14 cellular contexts compared by ENCODE assay signal in genomic region chr6:27136978-27137814, GRCh38.
A peak's percentile ranks its signal among the peaks of the same experiment; 100 is the strongest.
DNase-seq lines count a peak whose midpoint lies in the region; ATAC-seq, FAIRE-seq and TF ChIP-seq lines count a peak whose summit lies in the region.
"Had no signal": no experiment of that assay in that cellular context is flagged by ENCODE, and none has a peak within 500 bp of the region (broad histone marks: within the 10 kb centered on the region; RNA-seq: fewer than 3 reads in every experiment).

No MANE protein-coding gene starts in this region.

- H3K79me2 ChIP-seq in HepG2 (ENCODE audit: insufficient read depth, low read length): no peaks in the 10 kb centered on the region

- H3K4me3 ChIP-seq in HepG2 (replicated peaks in 1 of 3; ENCODE audit: insufficient read depth in 1 of 3, low read depth in 2 of 3, low read length in 3 of 3) (no peak overlapping the region), right lobe of liver (no peak overlapping the region), pancreas (no peak overlapping the region)

- intact Hi-C loops in HepG2 (cut with micrococcal nuclease; ENCODE audit: unreplicated experiment) (no loop called here), right lobe of liver (cut with DNase I) (no loop called here), pancreas (cut with DNase I) (no loop called here)

- H3K9me3 Mint-ChIP-seq in activated naive CD8-positive, alpha-beta T cell (ENCODE audit: low read depth): no peaks in the 10 kb centered on the region
- H3K9me3 Mint-ChIP-seq in type B pancreatic cell: no peaks in the 10 kb centered on the region

- peaks cover 40% of the 10 kb centered on the region for H3K4me1 ChIP-seq in HepG2 (ENCODE audit: insufficient read depth, low read length)
- H3K4me1 ChIP-seq in right lobe of liver: peaks cover 0 to 12% (median 0%) of the 10 kb centered on the region in 4 donors
- no peaks in the 10 kb centered on the region for H3K4me1 ChIP-seq in pancreas

- no peak overlapping the region for H3K9ac ChIP-seq in HepG2 (ENCODE audit: insufficient read depth, low read depth, low read length)

- no peak overlapping the region for H3K4me3 Mint-ChIP-seq in activated naive CD8-positive, alpha-beta T cell
- H3K4me3 Mint-ChIP-seq in type B pancreatic cell: peak overlapping the region; percentile 60

- H3K27me3 ChIP-seq in HepG2 (ENCODE audit: control insufficient read depth in 1 of 2, insufficient read depth in 2 of 2, low read length in 2 of 2) (peaks cover 0 to 19% of the 10 kb centered on the region in 2 experiments; a peak in 4 of 5 replicates), right lobe of liver (peaks cover 0 to 3% of the 10 kb centered on the region in 2 donors), pancreas (no peaks in the 10 kb centered on the region)

- in situ Hi-C loops in HepG2 (cut with HindIII; ENCODE audit: extremely low pct_ligation_motif_present, low pct_unique_long_range_greater_than_20kb): no loop called here

- no peak for ATAC-seq in HepG2
- ATAC-seq in right lobe of liver: no peak
- ATAC-seq in pancreas: no peak

- no peak overlapping the region for H2AFZ ChIP-seq in HepG2 (ENCODE audit: low read length)

- H3K27me3 Mint-ChIP-seq in activated naive CD8-positive, alpha-beta T cell: no peaks in the 10 kb centered on the region
- no peaks in the 10 kb centered on the region for H3K27me3 Mint-ChIP-seq in type B pancreatic cell

- H3K27ac Mint-ChIP-seq in activated naive CD8-positive, alpha-beta T cell: peak overlapping the region; percentile 70
- no peak overlapping the region for H3K27ac Mint-ChIP-seq in type B pancreatic cell

- no peak for TF ChIP-seq RAD21 in HepG2 (CRISPR knock-in tag; IDR thresholded peaks at IDR 0.05)

- H3K9me3 ChIP-seq in HepG2 (ENCODE audit: low read length) (peaks cover 6% of the 10 kb centered on the region; the same call in 1 of the 2 replicates), right lobe of liver (no peaks in the 10 kb centered on the region), pancreas (no peaks in the 10 kb centered on the region)

- H3K27ac ChIP-seq in HepG2 (ENCODE audit: extremely low read length, insufficient read depth, low read length): no peak overlapping the region
- no peak overlapping the region for H3K27ac ChIP-seq in right lobe of liver
- no peak overlapping the region for H3K27ac ChIP-seq in pancreas
- H3K27ac ChIP-seq: epithelial cell of prostate had no signal

- no peaks in the 10 kb centered on the region for H3K36me3 Mint-ChIP-seq in activated naive CD8-positive, alpha-beta T cell
- no peaks in the 10 kb centered on the region for H3K36me3 Mint-ChIP-seq in type B pancreatic cell

- TF ChIP-seq EP300 in HepG2 (IDR thresholded peaks at IDR 0.05; ENCODE audit: low read depth in 2 of 2, low read length in 2 of 2) (0 out of 4 replicates have a peak, but pooled peaks of 1 of the 2 experiments have one; percentile 15), HepG2 (CRISPR knock-in tag; IDR thresholded peaks at IDR 0.05; ENCODE audit: borderline replicate concordance) (no peak)

- WGBS in HepG2 (ENCODE audit: low lambda C conversion rate): 23% methylated on average over 5 of the region's 5 CpGs
- 60% methylated on average over 5 of the region's 5 CpGs for WGBS in right lobe of liver (ENCODE audit: insufficient coverage, low coverage, low lambda C conversion rate, missing lambda C conversion rate)
- WGBS in pancreas, 2 donors: 81 to 90% methylated on average over 5 of the region's 5 CpGs

- H3K4me2 ChIP-seq in HepG2 (ENCODE audit: low read depth, low read length): peak overlapping the region; percentile 35

- H3K4me1 Mint-ChIP-seq in activated naive CD8-positive, alpha-beta T cell (ENCODE audit: low read depth): peaks cover 42% of the 10 kb centered on the region
- H3K4me1 Mint-ChIP-seq in type B pancreatic cell (ENCODE audit: unreplicated experiment): peaks cover 32% of the 10 kb centered on the region

- no TSS peak for BruUV-seq in HepG2 (replicated peaks; lab: Mats Ljungman, UMichigan)

- CTCF ChIA-PET in HepG2 (lab: Yijun Ruan, JAX; ENCODE audit: low intra/inter-chr PET ratio, low total read pairs): no interaction called here

- H3K36me3 ChIP-seq in HepG2 (replicated peaks in 1 of 2; ENCODE audit: control insufficient read depth in 1 of 2, insufficient read depth in 2 of 2, low read length in 2 of 2) (no peaks in the 10 kb centered on the region), right lobe of liver (no peaks in the 10 kb centered on the region), pancreas (peaks cover 0 to 7% (median 0%) of the 10 kb centered on the region in 3 donors)

- DNase-seq in HepG2 (ENCODE audit: low spot score) (peak; percentile 61), right lobe of liver (no peak), NOMO-1 treated with DMSO at 0.1 percent for 48 hours (lab: John Stamatoyannopoulos, UW; ENCODE audit: unreplicated experiment) (peak; percentile 50), type B pancreatic cell (ENCODE audit: extremely low spot score, unreplicated experiment) (no peak), NCI-H187 (lab: John Stamatoyannopoulos, UW) (no peak), pancreas (no peak), RPMI8226 (no peak)
- DNase-seq: DMS53, glutamatergic neuron, kidney glomerular epithelial cell, NCI-H1417, T1000 had no signal

- POLR2A ChIA-PET in HepG2 (lab: Yijun Ruan, JAX): interaction anchor here (0.8 to 1.0 kb wide), 2 partner anchors 10 to 1013 kb away, joined by 3 read pairs; a partner anchor contains a TSS

- FAIRE-seq in HepG2 (lab: Jason Lieb, UNC) (no peak), pancreas (lab: Jason Lieb, UNC) (no peak)

- TF ChIP-seq CTCF in HepG2 (CRISPR knock-in tag; IDR thresholded peaks at IDR 0.05) (no peak), right lobe of liver (IDR thresholded peaks at IDR 0.05) (no peak), type B pancreatic cell (conservative IDR thresholded peaks at IDR 0.05) (no peak), pancreas (IDR thresholded peaks at IDR 0.05) (no peak)

- no peak for TF ChIP-seq POLR2A in HepG2 (IDR thresholded peaks at IDR 0.05; ENCODE audit: insufficient read depth in 1 of 2, low read depth in 2 of 2, low read length in 2 of 2)
- TF ChIP-seq POLR2A in right lobe of liver (IDR thresholded peaks at IDR 0.05): no peak

- H4K20me1 ChIP-seq in HepG2 (ENCODE audit: insufficient read depth, low read length): no peaks in the 10 kb centered on the region; the same call in 1 of the 2 replicates

TF ChIP-seq in HepG2, 621 proteins besides CTCF, POLR2A, EP300 and RAD21 (continues in another document):
- TF ChIP-seq CSRNP2 (CRISPR knock-in tag; conservative IDR thresholded peaks at IDR 0.05; ENCODE audit: low read depth) (no peak), ZNF331 (CRISPR knock-in tag; IDR thresholded peaks at IDR 0.05) (no peak), ARID4A (CRISPR knock-in tag; IDR thresholded peaks at IDR 0.05; ENCODE audit: borderline replicate concordance) (no peak), GABPA (IDR thresholded peaks at IDR 0.05; ENCODE audit: low read depth, low read length) (no peak), GABPA (CRISPR knock-in tag; IDR thresholded peaks at IDR 0.05; ENCODE audit: low read depth) (0 out of 2 replicates have a peak, but pooled peaks have one; percentile 31), ZBTB26 (CRISPR knock-in tag; IDR thresholded peaks at IDR 0.05; ENCODE audit: borderline replicate concordance) (no peak)

Comparison
In these comparisons a context has a peak if more than half of its experiments do, and no peak if none do; other contexts are left out.
1. DNase-seq: peak in HepG2 (single experiment) and NOMO-1 treated with DMSO at 0.1 percent for 48 hours (single experiment); none in right lobe of liver (0 of 3), type B pancreatic cell (single experiment), NCI-H187 (0 of 2), pancreas (0 of 6) and RPMI8226 (single experiment).